Comparison of ENCODE assay signal across 8 cellular contexts in the genomic region with DNA sequence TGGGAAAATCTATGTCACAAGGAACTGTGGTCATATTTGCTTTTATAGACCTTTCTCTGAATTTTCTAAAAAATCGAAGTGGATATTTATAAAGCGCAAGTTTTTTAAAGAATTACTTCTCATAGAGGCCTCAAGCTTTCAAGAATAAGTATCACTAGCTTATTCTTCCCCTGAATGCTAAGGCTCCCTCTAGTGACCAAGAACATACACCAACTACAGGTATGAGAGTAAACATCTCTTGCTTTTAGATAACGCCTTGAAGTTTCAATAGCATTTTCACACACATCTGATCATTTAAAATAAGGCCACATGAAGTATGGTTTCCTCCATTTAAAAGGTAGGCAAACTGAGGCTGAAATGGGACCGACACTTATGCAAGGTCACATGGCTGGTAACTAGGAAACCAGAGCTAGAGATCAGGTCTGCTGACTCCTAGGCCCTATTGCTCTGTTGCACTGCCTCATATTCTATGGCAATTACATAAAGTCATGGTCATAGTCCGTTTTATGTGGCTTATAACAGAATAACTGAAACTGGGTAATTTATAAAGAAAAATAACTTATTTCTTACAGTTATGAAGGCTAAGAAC.
DNase-seq lines count a peak whose midpoint lies in the region; ATAC-seq, FAIRE-seq and TF ChIP-seq lines count a peak whose summit lies in the region.

No MANE protein-coding gene starts in this region.

- BruUV-seq in HepG2 (replicated peaks; lab: Mats Ljungman, UMichigan), result no TSS peak

- no peaks in the 10 kb centered on the region for H3K79me2 ChIP-seq in HepG2 (ENCODE audit: insufficient read depth, low read length)

- H3K4me1 Mint-ChIP-seq in naive thymus-derived CD8-positive, alpha-beta T cell, result no peaks in the 10 kb centered on the region

- H3K27me3 Mint-ChIP-seq in naive thymus-derived CD8-positive, alpha-beta T cell, result peaks cover 0 to 9% (median 6%) of the 10 kb centered on the region in 5 donors

- TF ChIP-seq CTCF in AG09319 (IDR thresholded peaks at IDR 0.05; ENCODE audit: low read depth, low read length) (peak; percentile 75), brain microvascular endothelial cell (IDR thresholded peaks at IDR 0.05; ENCODE audit: low read depth, low read length, missing control alignments) (peak; percentile 66), HepG2 (CRISPR knock-in tag; IDR thresholded peaks at IDR 0.05) (peak; percentile 72)

- no peaks in the 10 kb centered on the region for H3K27me3 ChIP-seq in brain microvascular endothelial cell (replicated peaks)
- H3K27me3 ChIP-seq in HepG2 (ENCODE audit: control insufficient read depth in 1 of 2, insufficient read depth in 2 of 2, low read length in 2 of 2), result no peaks in the 10 kb centered on the region

- no peaks in the 10 kb centered on the region for H3K36me3 ChIP-seq in brain microvascular endothelial cell (replicated peaks)
- H3K36me3 ChIP-seq in HepG2 (replicated peaks in 1 of 2; ENCODE audit: control insufficient read depth in 1 of 2, insufficient read depth in 2 of 2, low read length in 2 of 2), result no peaks in the 10 kb centered on the region

- H3K27ac Mint-ChIP-seq in naive thymus-derived CD8-positive, alpha-beta T cell, result no peak overlapping the region

- no peak overlapping the region for H3K4me3 Mint-ChIP-seq in naive thymus-derived CD8-positive, alpha-beta T cell

- H3K27ac ChIP-seq in brain microvascular endothelial cell, result no peak overlapping the region
- H3K27ac ChIP-seq in HepG2 (ENCODE audit: extremely low read length, insufficient read depth, low read length), result no peak overlapping the region

- H3K9me3 ChIP-seq in HepG2 (ENCODE audit: low read length), result peaks cover 4% of the 10 kb centered on the region; the same call in 1 of the 2 replicates

- CTCF ChIA-PET in HepG2 (lab: Yijun Ruan, JAX; ENCODE audit: low intra/inter-chr PET ratio, low total read pairs), result interaction anchor here (0.7 to 1.0 kb wide), 2 partner anchors 91 to 113 kb away, joined by 3 to 4 read pairs; no protein-coding TSS in a partner anchor

- no peak overlapping the region for H2AFZ ChIP-seq in HepG2 (ENCODE audit: low read length)

- H4K20me1 ChIP-seq in HepG2 (ENCODE audit: insufficient read depth, low read length), result no peaks in the 10 kb centered on the region

- H3K9ac ChIP-seq in HepG2 (ENCODE audit: insufficient read depth, low read depth, low read length), result no peak overlapping the region

- in situ Hi-C loops in brain microvascular endothelial cell (cut with HindIII; ENCODE audit: low pct_ligation_motif_present, low sequenced_read_pairs) (loop anchor here (25.0 kb wide), 1 partner anchor 109 kb away; no protein-coding TSS in a partner anchor), HepG2 (cut with HindIII; ENCODE audit: extremely low pct_ligation_motif_present, low pct_unique_long_range_greater_than_20kb) (no loop called here)

- H3K4me3 ChIP-seq in brain microvascular endothelial cell (ENCODE audit: low read depth, low read length), result no peak overlapping the region
- H3K4me3 ChIP-seq in HepG2 (replicated peaks in 1 of 3; ENCODE audit: insufficient read depth in 1 of 3, low read depth in 2 of 3, low read length in 3 of 3), result no peak overlapping the region

- peaks cover 4 to 17% (median 9%) of the 10 kb centered on the region in 9 donors for H3K9me3 Mint-ChIP-seq in naive thymus-derived CD8-positive, alpha-beta T cell

- DNase-seq in AG09319 (ENCODE audit: extremely low read depth, low read depth), result peak; percentile 29
- peak; percentile 57 for DNase-seq in NCI-H345 (lab: John Stamatoyannopoulos, UW)
- DNase-seq in brain microvascular endothelial cell, result peak; percentile 41
- DNase-seq in HepG2 (ENCODE audit: low spot score), result peak; percentile 44
- no peak for DNase-seq in naive thymus-derived CD8-positive, alpha-beta T cell

- 7% methylated on average over 5 of the region's 5 CpGs for WGBS in HepG2 (ENCODE audit: low lambda C conversion rate)

- no peak overlapping the region for H3K4me2 ChIP-seq in HepG2 (ENCODE audit: low read depth, low read length)

- intact Hi-C loops in HepG2 (cut with micrococcal nuclease; ENCODE audit: unreplicated experiment), result loop anchor here (1.0 to 5.0 kb wide), 4 partner anchors 62 to 176 kb away; partner anchors contain the start of gene LGR4

- TF ChIP-seq RAD21 in HepG2 (CRISPR knock-in tag; IDR thresholded peaks at IDR 0.05), result peak; percentile 50

- H3K36me3 Mint-ChIP-seq in naive thymus-derived CD8-positive, alpha-beta T cell, result peaks cover 0 to 14% (median 3%) of the 10 kb centered on the region in 3 donors

- TF ChIP-seq EP300 in HepG2 (IDR thresholded peaks at IDR 0.05; ENCODE audit: low read depth in 2 of 2, low read length in 2 of 2) (no peak), HepG2 (CRISPR knock-in tag; IDR thresholded peaks at IDR 0.05; ENCODE audit: borderline replicate concordance) (no peak)

- POLR2A ChIA-PET in HepG2 (lab: Yijun Ruan, JAX), result interaction anchor here (0.8 to 1.9 kb wide), 5 partner anchors 38 to 177 kb away, joined by 3 to 8 read pairs (median 3); partner anchors contain the start of gene LGR4
- POLR2A ChIA-PET in naive thymus-derived CD8-positive, alpha-beta T cell (lab: Charles Lee), result no interaction called here

- peak; percentile 49 for FAIRE-seq in HepG2 (lab: Jason Lieb, UNC)

- no peak for TF ChIP-seq POLR2A in HepG2 (IDR thresholded peaks at IDR 0.05; ENCODE audit: insufficient read depth in 1 of 2, low read depth in 2 of 2, low read length in 2 of 2)

- peaks cover 51% of the 10 kb centered on the region for H3K4me1 ChIP-seq in HepG2 (ENCODE audit: insufficient read depth, low read length)

- peak; percentile 79 for ATAC-seq in GM18858 (IDR thresholded peaks at IDR 0.05; ENCODE audit: unreplicated experiment)
- peak; percentile 71 for ATAC-seq in HG03135 (IDR thresholded peaks at IDR 0.05; ENCODE audit: unreplicated experiment)
- ATAC-seq in HepG2, result peak; percentile 74
- ATAC-seq in GM21737 (IDR thresholded peaks at IDR 0.05; ENCODE audit: unreplicated experiment), result no peak
- ATAC-seq in naive thymus-derived CD8-positive, alpha-beta T cell, result no peak

TF ChIP-seq in HepG2, 621 proteins besides CTCF, POLR2A, EP300 and RAD21 (continues in another document):
- no peak for TF ChIP-seq ZNF83 (CRISPR knock-in tag; IDR thresholded peaks at IDR 0.05; ENCODE audit: borderline replicate concordance)
- no peak for TF ChIP-seq SCMH1 (CRISPR knock-in tag; IDR thresholded peaks at IDR 0.05; ENCODE audit: borderline replicate concordance)
- no peak for TF ChIP-seq KAT7 (CRISPR knock-in tag; IDR thresholded peaks at IDR 0.05; ENCODE audit: borderline replicate concordance)
- TF ChIP-seq GATAD2A (CRISPR knock-in tag; IDR thresholded peaks at IDR 0.05), result 0 out of 2 replicates have a peak, but pooled peaks have one; percentile 31
- no peak for TF ChIP-seq ZIK1 (CRISPR knock-in tag; IDR thresholded peaks at IDR 0.05; ENCODE audit: borderline replicate concordance, low read depth)
- no peak for TF ChIP-seq KDM2A (CRISPR knock-in tag; IDR thresholded peaks at IDR 0.05; ENCODE audit: borderline replicate concordance, low read depth)
- TF ChIP-seq, protein P1, sequence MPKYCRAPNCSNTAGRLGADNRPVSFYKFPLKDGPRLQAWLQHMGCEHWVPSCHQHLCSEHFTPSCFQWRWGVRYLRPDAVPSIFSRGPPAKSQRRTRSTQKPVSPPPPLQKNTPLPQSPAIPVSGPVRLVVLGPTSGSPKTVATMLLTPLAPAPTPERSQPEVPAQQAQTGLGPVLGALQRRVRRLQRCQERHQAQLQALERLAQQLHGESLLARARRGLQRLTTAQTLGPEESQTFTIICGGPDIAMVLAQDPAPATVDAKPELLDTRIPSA (CRISPR knock-in tag; IDR thresholded peaks at IDR 0.05; ENCODE audit: borderline replicate concordance), result no peak
- no peak for TF ChIP-seq TP53 (CRISPR knock-in tag; conservative IDR thresholded peaks at IDR 0.05)
- no peak for TF ChIP-seq SUZ12 (IDR thresholded peaks at IDR 0.05; ENCODE audit: low read depth, low read length)
- no peak for TF ChIP-seq TCF7 (IDR thresholded peaks at IDR 0.05; ENCODE audit: low read depth)
- TF ChIP-seq, protein P2, sequence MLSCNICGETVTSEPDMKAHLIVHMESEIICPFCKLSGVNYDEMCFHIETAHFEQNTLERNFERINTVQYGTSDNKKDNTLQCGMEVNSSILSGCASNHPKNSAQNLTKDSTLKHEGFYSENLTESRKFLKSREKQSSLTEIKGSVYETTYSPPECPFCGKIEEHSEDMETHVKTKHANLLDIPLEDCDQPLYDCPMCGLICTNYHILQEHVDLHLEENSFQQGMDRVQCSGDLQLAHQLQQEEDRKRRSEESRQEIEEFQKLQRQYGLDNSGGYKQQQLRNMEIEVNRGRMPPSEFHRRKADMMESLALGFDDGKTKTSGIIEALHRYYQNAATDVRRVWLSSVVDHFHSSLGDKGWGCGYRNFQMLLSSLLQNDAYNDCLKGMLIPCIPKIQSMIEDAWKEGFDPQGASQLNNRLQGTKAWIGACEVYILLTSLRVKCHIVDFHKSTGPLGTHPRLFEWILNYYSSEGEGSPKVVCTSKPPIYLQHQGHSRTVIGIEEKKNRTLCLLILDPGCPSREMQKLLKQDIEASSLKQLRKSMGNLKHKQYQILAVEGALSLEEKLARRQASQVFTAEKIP (CRISPR knock-in tag; IDR thresholded peaks at IDR 0.05; ENCODE audit: borderline replicate concordance), result no peak
- no peak for TF ChIP-seq ETS1 (CRISPR knock-in tag; IDR thresholded peaks at IDR 0.05)
- TF ChIP-seq ZNF232 (CRISPR knock-in tag; IDR thresholded peaks at IDR 0.05; ENCODE audit: borderline replicate concordance), result no peak
- no peak for TF ChIP-seq SRSF9 (IDR thresholded peaks at IDR 0.05; ENCODE audit: borderline replicate concordance, insufficient read depth, low read depth, low read length, poor library complexity, severe bottlenecking)
- peak; percentile 54 for TF ChIP-seq SMC3 (IDR thresholded peaks at IDR 0.05; ENCODE audit: low read length)
- no peak for TF ChIP-seq CAMTA2 (CRISPR knock-in tag; IDR thresholded peaks at IDR 0.05; ENCODE audit: borderline replicate concordance)
- TF ChIP-seq HMGA1 (CRISPR knock-in tag; conservative IDR thresholded peaks at IDR 0.05), result no peak
- no peak for TF ChIP-seq SOX5 (CRISPR knock-in tag; IDR thresholded peaks at IDR 0.05; ENCODE audit: borderline replicate concordance)
- no peak for TF ChIP-seq ZNF556 (CRISPR knock-in tag; IDR thresholded peaks at IDR 0.05; ENCODE audit: borderline replicate concordance)
- TF ChIP-seq ZNF850 (CRISPR knock-in tag; conservative IDR thresholded peaks at IDR 0.05), result no peak

Comparison
In these comparisons a context has a peak if more than half of its experiments do, and no peak if none do; other contexts are left out.
1. DNase-seq: peak in AG09319 (single experiment), NCI-H345 (single experiment), brain microvascular endothelial cell (single experiment) and HepG2 (single experiment); none in naive thymus-derived CD8-positive, alpha-beta T cell (0 of 10).
2. ATAC-seq: peak in GM18858 (single experiment), HG03135 (single experiment) and HepG2 (single experiment); none in GM21737 (single experiment) and naive thymus-derived CD8-positive, alpha-beta T cell (0 of 2).
3. Peak in every context shown above with its lines, with median percentiles within 50 percentile points of each other: CTCF ChIP-seq.